Comparison of ENCODE assay signal across 1 cellular context in the genomic region with DNA sequence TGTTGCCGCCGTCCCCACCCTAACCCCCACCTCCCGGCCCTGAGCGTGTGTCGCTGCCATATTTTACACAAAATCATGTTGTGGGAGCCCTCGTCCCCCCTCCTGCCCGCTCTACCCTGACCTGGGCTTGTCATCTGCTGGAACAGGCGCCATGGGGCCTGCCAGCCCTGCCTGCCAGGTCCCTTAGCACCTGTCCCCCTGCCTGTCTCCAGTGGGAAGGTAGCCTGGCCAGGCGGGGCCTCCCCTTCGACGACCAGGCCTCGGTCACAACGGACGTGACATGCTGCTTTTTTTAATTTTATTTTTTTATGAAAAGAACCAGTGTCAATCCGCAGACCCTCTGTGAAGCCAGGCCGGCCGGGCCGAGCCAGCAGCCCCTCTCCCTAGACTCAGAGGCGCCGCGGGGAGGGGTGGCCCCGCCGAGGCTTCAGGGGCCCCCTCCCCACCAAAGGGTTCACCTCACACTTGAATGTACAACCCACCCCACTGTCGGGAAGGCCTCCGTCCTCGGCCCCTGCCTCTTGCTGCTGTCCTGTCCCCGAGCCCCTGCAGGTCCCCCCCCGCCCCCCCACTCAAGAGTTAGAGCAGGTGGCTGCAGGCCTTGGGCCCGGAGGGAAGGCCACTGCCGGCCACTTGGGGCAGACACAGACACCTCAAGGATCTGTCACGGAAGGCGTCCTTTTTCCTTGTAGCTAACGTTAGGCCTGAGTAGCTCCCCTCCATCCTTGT.
TF ChIP-seq lines count a peak whose summit lies in the region.

No MANE protein-coding gene starts in this region.

TF ChIP-seq in K562, 482 proteins besides CTCF, POLR2A, EP300 and RAD21 (continues in another document):
- TF ChIP-seq CBX2 (IDR thresholded peaks at IDR 0.05; ENCODE audit: insufficient read depth, low read length, poor library complexity, severe bottlenecking) (no peak), NCOA4 (IDR thresholded peaks at IDR 0.05; ENCODE audit: partially characterized antibody) (no peak), TEAD4 (IDR thresholded peaks at IDR 0.05; ENCODE audit: low read length) (no peak), TEAD4 (CRISPR knock-in tag; IDR thresholded peaks at IDR 0.05; ENCODE audit: borderline replicate concordance) (no peak), NELFE (IDR thresholded peaks at IDR 0.05; ENCODE audit: insufficient read depth, insufficient read length) (no peak), FOSL1 (tag; conservative IDR thresholded peaks at IDR 0.05) (no peak), NCOA2 (IDR thresholded peaks at IDR 0.05; ENCODE audit: partially characterized antibody in 2 of 2) (no peak), HNRNPUL1 (IDR thresholded peaks at IDR 0.05; ENCODE audit: low read length) (no peak), RAD51 (IDR thresholded peaks at IDR 0.05; ENCODE audit: borderline replicate concordance, low read depth) (no peak), PRPF4 (IDR thresholded peaks at IDR 0.05; ENCODE audit: insufficient read depth, low read depth, low read length, poor library complexity, severe bottlenecking) (no peak), NCOR1 (IDR thresholded peaks at IDR 0.05) (no peak), IRF2 (CRISPR knock-in tag; IDR thresholded peaks at IDR 0.05) (no peak), FOXJ2 (tag; IDR thresholded peaks at IDR 0.05) (no peak), ZNF644 (tag; IDR thresholded peaks at IDR 0.05; ENCODE audit: low read depth) (no peak), MAZ (CRISPR knock-in tag; conservative IDR thresholded peaks at IDR 0.05 in 1 of 2, IDR thresholded peaks at IDR 0.05 in 1 of 2) (no peak), CHCHD3 (CRISPR knock-in tag; IDR thresholded peaks at IDR 0.05) (no peak), OTX1 (CRISPR knock-in tag; IDR thresholded peaks at IDR 0.05) (no peak), ERF (CRISPR knock-in tag; IDR thresholded peaks at IDR 0.05) (no peak), FOXA3 (CRISPR knock-in tag; conservative IDR thresholded peaks at IDR 0.05 in 1 of 2, IDR thresholded peaks at IDR 0.05 in 1 of 2) (no peak), POLR2G (IDR thresholded peaks at IDR 0.05; ENCODE audit: low read depth, low read length) (peak; percentile 77), ZNF785 (CRISPR knock-in tag; IDR thresholded peaks at IDR 0.05) (no peak), MTA3 (IDR thresholded peaks at IDR 0.05; ENCODE audit: borderline replicate concordance) (no peak), NCOA6 (IDR thresholded peaks at IDR 0.05) (no peak), RBM22 (IDR thresholded peaks at IDR 0.05; ENCODE audit: low read depth, low read length, poor library complexity, severe bottlenecking) (peak; percentile 9), DNMT1 (IDR thresholded peaks at IDR 0.05) (no peak), RHOXF2B (CRISPR knock-in tag; conservative IDR thresholded peaks at IDR 0.05) (no peak), GABPB1 (CRISPR knock-in tag; IDR thresholded peaks at IDR 0.05) (no peak), RBM14 (IDR thresholded peaks at IDR 0.05; ENCODE audit: borderline replicate concordance, insufficient read depth, low read depth, low read length) (no peak), PYGO2 (tag; IDR thresholded peaks at IDR 0.05) (no peak), STAT5B (CRISPR knock-in tag; IDR thresholded peaks at IDR 0.05) (no peak), PCBP1 (IDR thresholded peaks at IDR 0.05; ENCODE audit: low read depth, low read length, poor library complexity, severe bottlenecking) (no peak), BACH1 (tag; IDR thresholded peaks at IDR 0.05) (no peak), ZNF311 (CRISPR knock-in tag; IDR thresholded peaks at IDR 0.05) (no peak), ETV6 (IDR thresholded peaks at IDR 0.05; ENCODE audit: borderline replicate concordance in 1 of 2, low read depth in 2 of 2, low read length in 1 of 2) (no peak), ETV6 (CRISPR knock-in tag; IDR thresholded peaks at IDR 0.05; ENCODE audit: borderline replicate concordance) (no peak), BMI1 (IDR thresholded peaks at IDR 0.05; ENCODE audit: low read length) (no peak), NRF1 (conservative IDR thresholded peaks at IDR 0.05 in 1 of 2, IDR thresholded peaks at IDR 0.05 in 1 of 2) (no peak), ZNF584 (CRISPR knock-in tag; IDR thresholded peaks at IDR 0.05; ENCODE audit: low read depth) (no peak), CBFA2T3 (IDR thresholded peaks at IDR 0.05) (no peak), ZNF778 (CRISPR knock-in tag; IDR thresholded peaks at IDR 0.05) (no peak), NFE2 (IDR thresholded peaks at IDR 0.05; ENCODE audit: low read depth) (no peak), NFRKB (IDR thresholded peaks at IDR 0.05; ENCODE audit: low read depth) (no peak), ZNF143 (CRISPR knock-in tag; IDR thresholded peaks at IDR 0.05) (no peak), PML (IDR thresholded peaks at IDR 0.05; ENCODE audit: low read length) (no peak), STAG1 (CRISPR knock-in tag; IDR thresholded peaks at IDR 0.05; ENCODE audit: borderline replicate concordance) (no peak), MIER1 (IDR thresholded peaks at IDR 0.05; ENCODE audit: low read depth) (no peak), GABPA (tag; conservative IDR thresholded peaks at IDR 0.05; ENCODE audit: low read depth) (no peak), POLR2AphosphoS2 (IDR thresholded peaks at IDR 0.05; ENCODE audit: low read length) (peak; percentile 27; the same call in 1 of the 2 replicates), ZNF507 (tag; conservative IDR thresholded peaks at IDR 0.05) (no peak)
- TF ChIP-seq, protein P1, sequence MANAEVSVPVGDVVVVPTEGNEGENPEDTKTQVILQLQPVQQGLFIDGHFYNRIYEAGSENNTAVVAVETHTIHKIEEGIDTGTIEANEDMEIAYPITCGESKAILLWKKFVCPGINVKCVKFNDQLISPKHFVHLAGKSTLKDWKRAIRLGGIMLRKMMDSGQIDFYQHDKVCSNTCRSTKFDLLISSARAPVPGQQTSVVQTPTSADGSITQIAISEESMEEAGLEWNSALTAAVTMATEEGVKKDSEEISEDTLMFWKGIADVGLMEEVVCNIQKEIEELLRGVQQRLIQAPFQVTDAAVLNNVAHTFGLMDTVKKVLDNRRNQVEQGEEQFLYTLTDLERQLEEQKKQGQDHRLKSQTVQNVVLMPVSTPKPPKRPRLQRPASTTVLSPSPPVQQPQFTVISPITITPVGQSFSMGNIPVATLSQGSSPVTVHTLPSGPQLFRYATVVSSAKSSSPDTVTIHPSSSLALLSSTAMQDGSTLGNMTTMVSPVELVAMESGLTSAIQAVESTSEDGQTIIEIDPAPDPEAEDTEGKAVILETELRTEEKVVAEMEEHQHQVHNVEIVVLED (CRISPR knock-in tag; IDR thresholded peaks at IDR 0.05) = no peak
- TF ChIP-seq, protein P2, sequence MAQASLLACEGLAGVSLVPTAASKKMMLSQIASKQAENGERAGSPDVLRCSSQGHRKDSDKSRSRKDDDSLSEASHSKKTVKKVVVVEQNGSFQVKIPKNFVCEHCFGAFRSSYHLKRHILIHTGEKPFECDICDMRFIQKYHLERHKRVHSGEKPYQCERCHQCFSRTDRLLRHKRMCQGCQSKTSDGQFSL (CRISPR knock-in tag; IDR thresholded peaks at IDR 0.05) = no peak
- TF ChIP-seq, protein P2 (tag; IDR thresholded peaks at IDR 0.05) = peak in 1 of 2 experiments; percentile 33; a peak in 1 of 4 replicates
- TF ChIP-seq, protein P3, sequence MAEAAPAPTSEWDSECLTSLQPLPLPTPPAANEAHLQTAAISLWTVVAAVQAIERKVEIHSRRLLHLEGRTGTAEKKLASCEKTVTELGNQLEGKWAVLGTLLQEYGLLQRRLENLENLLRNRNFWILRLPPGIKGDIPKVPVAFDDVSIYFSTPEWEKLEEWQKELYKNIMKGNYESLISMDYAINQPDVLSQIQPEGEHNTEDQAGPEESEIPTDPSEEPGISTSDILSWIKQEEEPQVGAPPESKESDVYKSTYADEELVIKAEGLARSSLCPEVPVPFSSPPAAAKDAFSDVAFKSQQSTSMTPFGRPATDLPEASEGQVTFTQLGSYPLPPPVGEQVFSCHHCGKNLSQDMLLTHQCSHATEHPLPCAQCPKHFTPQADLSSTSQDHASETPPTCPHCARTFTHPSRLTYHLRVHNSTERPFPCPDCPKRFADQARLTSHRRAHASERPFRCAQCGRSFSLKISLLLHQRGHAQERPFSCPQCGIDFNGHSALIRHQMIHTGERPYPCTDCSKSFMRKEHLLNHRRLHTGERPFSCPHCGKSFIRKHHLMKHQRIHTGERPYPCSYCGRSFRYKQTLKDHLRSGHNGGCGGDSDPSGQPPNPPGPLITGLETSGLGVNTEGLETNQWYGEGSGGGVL (CRISPR knock-in tag; IDR thresholded peaks at IDR 0.05) = no peak
- TF ChIP-seq, protein P4, sequence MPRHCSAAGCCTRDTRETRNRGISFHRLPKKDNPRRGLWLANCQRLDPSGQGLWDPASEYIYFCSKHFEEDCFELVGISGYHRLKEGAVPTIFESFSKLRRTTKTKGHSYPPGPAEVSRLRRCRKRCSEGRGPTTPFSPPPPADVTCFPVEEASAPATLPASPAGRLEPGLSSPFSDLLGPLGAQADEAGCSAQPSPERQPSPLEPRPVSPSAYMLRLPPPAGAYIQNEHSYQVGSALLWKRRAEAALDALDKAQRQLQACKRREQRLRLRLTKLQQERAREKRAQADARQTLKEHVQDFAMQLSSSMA (CRISPR knock-in tag; IDR thresholded peaks at IDR 0.05) = no peak
- TF ChIP-seq, protein P5, sequence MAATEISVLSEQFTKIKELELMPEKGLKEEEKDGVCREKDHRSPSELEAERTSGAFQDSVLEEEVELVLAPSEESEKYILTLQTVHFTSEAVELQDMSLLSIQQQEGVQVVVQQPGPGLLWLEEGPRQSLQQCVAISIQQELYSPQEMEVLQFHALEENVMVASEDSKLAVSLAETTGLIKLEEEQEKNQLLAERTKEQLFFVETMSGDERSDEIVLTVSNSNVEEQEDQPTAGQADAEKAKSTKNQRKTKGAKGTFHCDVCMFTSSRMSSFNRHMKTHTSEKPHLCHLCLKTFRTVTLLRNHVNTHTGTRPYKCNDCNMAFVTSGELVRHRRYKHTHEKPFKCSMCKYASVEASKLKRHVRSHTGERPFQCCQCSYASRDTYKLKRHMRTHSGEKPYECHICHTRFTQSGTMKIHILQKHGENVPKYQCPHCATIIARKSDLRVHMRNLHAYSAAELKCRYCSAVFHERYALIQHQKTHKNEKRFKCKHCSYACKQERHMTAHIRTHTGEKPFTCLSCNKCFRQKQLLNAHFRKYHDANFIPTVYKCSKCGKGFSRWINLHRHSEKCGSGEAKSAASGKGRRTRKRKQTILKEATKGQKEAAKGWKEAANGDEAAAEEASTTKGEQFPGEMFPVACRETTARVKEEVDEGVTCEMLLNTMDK (IDR thresholded peaks at IDR 0.05; ENCODE audit: borderline replicate concordance, insufficient read depth, low read depth, low read length, poor library complexity, severe bottlenecking) = peak; percentile 5
- TF ChIP-seq, protein P6, sequence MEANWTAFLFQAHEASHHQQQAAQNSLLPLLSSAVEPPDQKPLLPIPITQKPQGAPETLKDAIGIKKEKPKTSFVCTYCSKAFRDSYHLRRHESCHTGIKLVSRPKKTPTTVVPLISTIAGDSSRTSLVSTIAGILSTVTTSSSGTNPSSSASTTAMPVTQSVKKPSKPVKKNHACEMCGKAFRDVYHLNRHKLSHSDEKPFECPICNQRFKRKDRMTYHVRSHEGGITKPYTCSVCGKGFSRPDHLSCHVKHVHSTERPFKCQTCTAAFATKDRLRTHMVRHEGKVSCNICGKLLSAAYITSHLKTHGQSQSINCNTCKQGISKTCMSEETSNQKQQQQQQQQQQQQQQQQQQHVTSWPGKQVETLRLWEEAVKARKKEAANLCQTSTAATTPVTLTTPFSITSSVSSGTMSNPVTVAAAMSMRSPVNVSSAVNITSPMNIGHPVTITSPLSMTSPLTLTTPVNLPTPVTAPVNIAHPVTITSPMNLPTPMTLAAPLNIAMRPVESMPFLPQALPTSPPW (CRISPR knock-in tag; IDR thresholded peaks at IDR 0.05) = peak; percentile 42; the same call in 1 of the 2 replicates
- TF ChIP-seq, protein P7, sequence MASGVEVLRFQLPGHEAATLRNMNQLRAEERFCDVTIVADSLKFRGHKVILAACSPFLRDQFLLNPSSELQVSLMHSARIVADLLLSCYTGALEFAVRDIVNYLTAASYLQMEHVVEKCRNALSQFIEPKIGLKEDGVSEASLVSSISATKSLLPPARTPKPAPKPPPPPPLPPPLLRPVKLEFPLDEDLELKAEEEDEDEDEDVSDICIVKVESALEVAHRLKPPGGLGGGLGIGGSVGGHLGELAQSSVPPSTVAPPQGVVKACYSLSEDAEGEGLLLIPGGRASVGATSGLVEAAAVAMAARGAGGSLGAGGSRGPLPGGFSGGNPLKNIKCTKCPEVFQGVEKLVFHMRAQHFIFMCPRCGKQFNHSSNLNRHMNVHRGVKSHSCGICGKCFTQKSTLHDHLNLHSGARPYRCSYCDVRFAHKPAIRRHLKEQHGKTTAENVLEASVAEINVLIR (CRISPR knock-in tag; IDR thresholded peaks at IDR 0.05) = no peak
- TF ChIP-seq, protein P8, sequence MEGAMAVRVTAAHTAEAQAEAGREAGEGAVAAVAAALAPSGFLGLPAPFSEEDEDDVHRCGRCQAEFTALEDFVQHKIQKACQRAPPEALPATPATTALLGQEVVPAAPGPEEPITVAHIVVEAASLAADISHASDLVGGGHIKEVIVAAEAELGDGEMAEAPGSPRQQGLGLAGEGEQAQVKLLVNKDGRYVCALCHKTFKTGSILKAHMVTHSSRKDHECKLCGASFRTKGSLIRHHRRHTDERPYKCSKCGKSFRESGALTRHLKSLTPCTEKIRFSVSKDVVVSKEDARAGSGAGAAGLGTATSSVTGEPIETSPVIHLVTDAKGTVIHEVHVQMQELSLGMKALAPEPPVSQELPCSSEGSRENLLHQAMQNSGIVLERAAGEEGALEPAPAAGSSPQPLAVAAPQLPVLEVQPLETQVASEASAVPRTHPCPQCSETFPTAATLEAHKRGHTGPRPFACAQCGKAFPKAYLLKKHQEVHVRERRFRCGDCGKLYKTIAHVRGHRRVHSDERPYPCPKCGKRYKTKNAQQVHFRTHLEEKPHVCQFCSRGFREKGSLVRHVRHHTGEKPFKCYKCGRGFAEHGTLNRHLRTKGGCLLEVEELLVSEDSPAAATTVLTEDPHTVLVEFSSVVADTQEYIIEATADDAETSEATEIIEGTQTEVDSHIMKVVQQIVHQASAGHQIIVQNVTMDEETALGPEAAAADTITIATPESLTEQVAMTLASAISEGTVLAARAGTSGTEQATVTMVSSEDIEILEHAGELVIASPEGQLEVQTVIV (CRISPR knock-in tag; IDR thresholded peaks at IDR 0.05; ENCODE audit: borderline replicate concordance) = no peak
- TF ChIP-seq, protein P9, sequence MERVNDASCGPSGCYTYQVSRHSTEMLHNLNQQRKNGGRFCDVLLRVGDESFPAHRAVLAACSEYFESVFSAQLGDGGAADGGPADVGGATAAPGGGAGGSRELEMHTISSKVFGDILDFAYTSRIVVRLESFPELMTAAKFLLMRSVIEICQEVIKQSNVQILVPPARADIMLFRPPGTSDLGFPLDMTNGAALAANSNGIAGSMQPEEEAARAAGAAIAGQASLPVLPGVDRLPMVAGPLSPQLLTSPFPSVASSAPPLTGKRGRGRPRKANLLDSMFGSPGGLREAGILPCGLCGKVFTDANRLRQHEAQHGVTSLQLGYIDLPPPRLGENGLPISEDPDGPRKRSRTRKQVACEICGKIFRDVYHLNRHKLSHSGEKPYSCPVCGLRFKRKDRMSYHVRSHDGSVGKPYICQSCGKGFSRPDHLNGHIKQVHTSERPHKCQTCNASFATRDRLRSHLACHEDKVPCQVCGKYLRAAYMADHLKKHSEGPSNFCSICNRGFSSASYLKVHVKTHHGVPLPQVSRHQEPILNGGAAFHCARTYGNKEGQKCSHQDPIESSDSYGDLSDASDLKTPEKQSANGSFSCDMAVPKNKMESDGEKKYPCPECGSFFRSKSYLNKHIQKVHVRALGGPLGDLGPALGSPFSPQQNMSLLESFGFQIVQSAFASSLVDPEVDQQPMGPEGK (CRISPR knock-in tag; IDR thresholded peaks at IDR 0.05; ENCODE audit: borderline replicate concordance) = no peak
